In the genomic region with DNA sequence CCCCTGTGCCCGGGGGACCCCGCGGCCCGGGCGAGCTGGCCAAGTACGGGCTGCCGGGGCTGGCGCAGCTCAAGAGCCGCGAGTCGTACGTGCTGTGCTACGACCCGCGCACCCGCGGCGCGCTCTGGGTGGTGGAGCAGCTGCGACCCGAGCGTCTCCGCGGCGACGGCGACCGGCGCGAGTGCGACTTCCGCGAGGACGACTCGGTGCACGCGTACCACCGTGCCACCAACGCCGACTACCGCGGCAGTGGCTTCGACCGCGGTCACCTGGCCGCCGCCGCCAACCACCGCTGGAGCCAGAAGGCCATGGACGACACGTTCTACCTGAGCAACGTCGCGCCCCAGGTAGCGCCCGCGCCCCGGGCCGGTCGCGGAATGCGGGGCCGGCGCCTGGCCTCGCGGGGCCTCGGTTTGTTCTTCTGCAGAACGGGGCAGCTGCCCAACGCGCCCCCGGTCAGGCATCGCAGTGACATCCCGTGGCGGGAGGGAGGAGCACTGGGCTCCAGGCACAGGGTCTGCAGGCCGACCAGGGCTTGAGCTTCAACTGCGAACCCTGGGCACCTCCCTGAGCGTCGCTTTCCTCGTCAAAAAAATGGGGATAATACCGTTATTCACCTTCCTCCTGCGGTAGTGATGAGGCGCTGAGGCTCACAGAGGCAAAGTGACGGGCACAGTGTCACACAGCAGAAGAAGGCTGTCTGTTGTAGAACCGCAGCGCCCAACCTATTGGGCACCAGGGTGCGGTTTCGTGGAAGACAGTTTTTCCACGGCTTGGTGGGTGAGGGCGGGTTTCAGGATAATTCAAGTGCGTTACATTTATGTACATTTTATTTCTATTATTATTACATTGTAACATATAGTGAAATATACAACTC, we compare ENCODE assay signal across 8 cellular contexts. TPM values are rescaled to one million over a fixed set of nuclear protein-coding genes. Genes with fewer than 3 reads are reported as not detected.
DNase-seq lines count a peak whose midpoint lies in the region; ATAC-seq and TF ChIP-seq lines count a peak whose summit lies in the region.

No MANE protein-coding gene starts in this region.

- ATAC-seq in GM18498 (IDR thresholded peaks at IDR 0.05; ENCODE audit: unreplicated experiment) (peak; percentile 27), HG02610 (IDR thresholded peaks at IDR 0.05; ENCODE audit: unreplicated experiment) (peak; percentile 17)
- ATAC-seq in activated CD8-positive, alpha-beta T cell treated with anti-CD3 and anti-CD28 coated beads, Interleukin-2, amount 10 ng/mL, durations not matched to agents 7 days and 5 days: peak; percentile 51

- no peak for TF ChIP-seq POLR2A in suprapubic skin (IDR thresholded peaks at IDR 0.05)

- no peak for TF ChIP-seq EP300 in suprapubic skin (IDR thresholded peaks at IDR 0.05)

- H3K4me1 ChIP-seq in esophagus (ENCODE audit: control insufficient read depth in 2 of 2, insufficient read depth in 2 of 2, low read length in 1 of 2): peaks cover 0 to 13% of the 10 kb centered on the region in 2 donors
- H3K4me1 ChIP-seq in suprapubic skin: peaks cover 21% of the 10 kb centered on the region

- H3K27ac Mint-ChIP-seq in activated CD8-positive, alpha-beta T cell treated with anti-CD3 and anti-CD28 coated beads, Interleukin-2, amount 10 ng/mL, durations not matched to agents 7 days and 5 days: peak overlapping the region; percentile 76

- peak overlapping the region; percentile 78 for H3K4me3 Mint-ChIP-seq in activated CD8-positive, alpha-beta T cell treated with anti-CD3 and anti-CD28 coated beads, Interleukin-2, amount 10 ng/mL, durations not matched to agents 7 days and 5 days

- peaks cover 19% of the 10 kb centered on the region for H3K36me3 Mint-ChIP-seq in activated CD8-positive, alpha-beta T cell treated with anti-CD3 and anti-CD28 coated beads, Interleukin-2, amount 10 ng/mL, durations not matched to agents 7 days and 5 days (ENCODE audit: low read depth)

- H3K9me3 ChIP-seq in esophagus (ENCODE audit: control insufficient read depth in 2 of 2, insufficient read depth in 1 of 2, low read depth in 1 of 2, low read length in 1 of 2) (no peaks in the 10 kb centered on the region), suprapubic skin (no peaks in the 10 kb centered on the region)

- WGBS in esophagus, 2 donors: 6 to 9% methylated on average over 64 to 90 of the region's 90 CpGs
- 38% methylated on average over 11 of the region's 90 CpGs for WGBS in suprapubic skin

- H3K27me3 Mint-ChIP-seq in activated CD8-positive, alpha-beta T cell treated with anti-CD3 and anti-CD28 coated beads, Interleukin-2, amount 10 ng/mL, durations not matched to agents 7 days and 5 days (ENCODE audit: low read depth): no peaks in the 10 kb centered on the region

- POLR2A ChIA-PET in activated CD8-positive, alpha-beta T cell treated with anti-CD3 and anti-CD28 coated beads, Interleukin-2, amount 10 ng/mL, durations not matched to agents 7 days and 5 days (lab: Charles Lee): interaction anchor here (0.7 to 1.8 kb wide), 8 partner anchors 10 to 363 kb away, joined by 3 to 15 read pairs (median 6); a partner anchor contains a TSS

- H3K36me3 ChIP-seq in esophagus (ENCODE audit: control insufficient read depth in 2 of 2, insufficient read depth in 2 of 2, low read length in 1 of 2) (peaks cover 14 to 33% of the 10 kb centered on the region in 2 donors), suprapubic skin (peaks cover 32% of the 10 kb centered on the region)

- CTCF ChIA-PET in activated CD8-positive, alpha-beta T cell treated with anti-CD3 and anti-CD28 coated beads, Interleukin-2, amount 10 ng/mL, durations not matched to agents 7 days and 5 days (lab: Charles Lee): interaction anchor here (0.6 to 3.5 kb wide), 34 partner anchors 8 to 534 kb away, joined by 3 to 36 read pairs (median 5); a partner anchor contains a TSS

- peaks cover 5% of the 10 kb centered on the region for H3K9me3 Mint-ChIP-seq in activated CD8-positive, alpha-beta T cell treated with anti-CD3 and anti-CD28 coated beads, Interleukin-2, amount 10 ng/mL, durations not matched to agents 7 days and 5 days (ENCODE audit: insufficient read depth)

- H3K27me3 ChIP-seq in esophagus (ENCODE audit: control insufficient read depth in 1 of 2, insufficient read depth in 2 of 2, low read length in 2 of 2) (no peaks in the 10 kb centered on the region), suprapubic skin (no peaks in the 10 kb centered on the region)

- H3K27ac ChIP-seq in esophagus (ENCODE audit: low read depth in 2 of 2, low read length in 1 of 2): peak overlapping the region; percentile 87 to 95
- peak overlapping the region; percentile 79 for H3K27ac ChIP-seq in suprapubic skin

- no peak for TF ChIP-seq CTCF in suprapubic skin (IDR thresholded peaks at IDR 0.05)

- peaks cover 21% of the 10 kb centered on the region for H3K4me1 Mint-ChIP-seq in activated CD8-positive, alpha-beta T cell treated with anti-CD3 and anti-CD28 coated beads, Interleukin-2, amount 10 ng/mL, durations not matched to agents 7 days and 5 days (ENCODE audit: low read depth)

- DNase-seq in NCI-H1105 (lab: John Stamatoyannopoulos, UW) (peak; percentile 29), myocyte (ENCODE audit: low read depth) (peak; percentile 58), suprapubic skin (ENCODE audit: low spot score in 2 of 2) (no peak), NOMO-1 treated with DMSO at 0.1 percent for 48 hours (lab: John Stamatoyannopoulos, UW; ENCODE audit: unreplicated experiment) (no peak)
- DNase-seq in activated CD8-positive, alpha-beta T cell treated with anti-CD3 and anti-CD28 coated beads, Interleukin-2, amount 10 ng/mL, durations not matched to agents 7 days and 5 days: peak; percentile 54

- H3K4me3 ChIP-seq in esophagus (ENCODE audit: low read depth in 1 of 2, low read length in 2 of 2) (peak overlapping the region; percentile 73 to 74), suprapubic skin (peak overlapping the region; percentile 67)

RNA-seq across cellular contexts. Expression of a gene that starts 0.8 kb away (rescaled TPM):
- 10 to 100 TPM; 23.9 to 24.7 TPM for total RNA-seq in activated CD8-positive, alpha-beta T cell treated with anti-CD3 and anti-CD28 coated beads, Interleukin-2, amount 10 ng/mL, durations not matched to agents 7 days and 5 days
- 10 to 100 TPM; 21.0 to 26.2 TPM for polyA plus RNA-seq in esophagus
- total RNA-seq in myocyte (83.0 and 95.6 TPM in 2 replicates), suprapubic skin (10 to 100 TPM; 11.5 to 34.0 (median 21.6) TPM)
- polyA plus RNA-seq in myocyte (2012): 24.3 TPM

RNA-seq across cellular contexts. Expression of a gene that starts 10.5 kb away (rescaled TPM):
- 10 to 100 TPM; 77.3 to 81.2 TPM for total RNA-seq in activated CD8-positive, alpha-beta T cell treated with anti-CD3 and anti-CD28 coated beads, Interleukin-2, amount 10 ng/mL, durations not matched to agents 7 days and 5 days
- polyA plus RNA-seq in esophagus: 10 to 100 TPM; 23.6 to 26.6 TPM
- 14.0 and 19.3 TPM in 2 replicates for total RNA-seq in myocyte
- polyA plus RNA-seq in myocyte (2012): 23.9 TPM
- total RNA-seq in suprapubic skin: 10 to 100 TPM; 44.2 to 97.4 (median 79.4) TPM

RNA-seq across cellular contexts. Expression of a gene that starts 32.0 kb away (rescaled TPM):
- total RNA-seq in activated CD8-positive, alpha-beta T cell treated with anti-CD3 and anti-CD28 coated beads, Interleukin-2, amount 10 ng/mL, durations not matched to agents 7 days and 5 days: 10 to 100 TPM; 19.1 to 22.5 TPM
- polyA plus RNA-seq in esophagus: 10 to 100 TPM in 1 of 2 donors, 1 to 10 TPM in 1; 9.7 to 10.8 TPM
- total RNA-seq in myocyte (30.2 and 42.4 TPM in 2 replicates), suprapubic skin (10 to 100 TPM; 11.9 to 27.8 (median 20.0) TPM)
- 29.9 TPM for polyA plus RNA-seq in myocyte (2012)

RNA-seq across cellular contexts. Expression of a gene that starts 47.4 kb away (rescaled TPM):
- total RNA-seq in activated CD8-positive, alpha-beta T cell treated with anti-CD3 and anti-CD28 coated beads, Interleukin-2, amount 10 ng/mL, durations not matched to agents 7 days and 5 days: 10 to 100 TPM; 15.3 to 15.9 TPM
- polyA plus RNA-seq in esophagus: 10 to 100 TPM; 15.1 to 16.8 TPM
- 47.0 and 54.2 TPM in 2 replicates for total RNA-seq in myocyte
- polyA plus RNA-seq in myocyte (2012): 42.1 TPM
- 10 to 100 TPM; 53.7 to 75.3 (median 67.7) TPM for total RNA-seq in suprapubic skin

Comparison
In these comparisons a context has a peak if more than half of its experiments do, and no peak if none do; other contexts are left out.
1. DNase-seq: peak in NCI-H1105 (single experiment), activated CD8-positive, alpha-beta T cell treated with anti-CD3 and anti-CD28 coated beads, Interleukin-2, amount 10 ng/mL, durations not matched to agents 7 days and 5 days (single experiment) and myocyte (single experiment); none in suprapubic skin (0 of 2) and NOMO-1 treated with DMSO at 0.1 percent for 48 hours (single experiment).
2. Peak in every context shown above with its lines, with median percentiles within 50 percentile points of each other: ATAC-seq.